Comparison of ENCODE assay signal across 17 cellular contexts in genomic region chr14:26415618-26416123, GRCh38.
DNase-seq lines count a peak whose midpoint lies in the region; ATAC-seq and TF ChIP-seq lines count a peak whose summit lies in the region.
"Had no signal": no experiment of that assay in that cellular context is flagged by ENCODE, and none has a peak within 500 bp of the region (broad histone marks: within the 10 kb centered on the region; RNA-seq: fewer than 3 reads in every experiment).

No MANE protein-coding gene starts in this region.

- no peaks in the 10 kb centered on the region for H3K9me3 ChIP-seq in body of pancreas
- H3K9me3 ChIP-seq in spleen = peaks cover 0 to 2% (median 0%) of the 10 kb centered on the region in 8 donors
- no peaks in the 10 kb centered on the region for H3K9me3 ChIP-seq in SJCRH30 (replicated peaks)

- WGBS in body of pancreas, 2 donors = 41% methylated on average over 7 of the region's 7 CpGs
- 72 to 84% (median 74%) methylated on average over 7 of the region's 7 CpGs for WGBS in spleen, 5 donors

- no peaks in the 10 kb centered on the region for H3K36me3 ChIP-seq in body of pancreas (replicated peaks in 1 of 2; ENCODE audit: insufficient read depth in 1 of 2, low read depth in 2 of 2)
- H3K36me3 ChIP-seq in spleen = no peaks in the 10 kb centered on the region
- H3K36me3 ChIP-seq in SJCRH30 = no peaks in the 10 kb centered on the region
- H3K36me3 ChIP-seq in brain microvascular endothelial cell (replicated peaks) = no peaks in the 10 kb centered on the region
- H3K36me3 ChIP-seq: WERI-Rb-1 had no signal

- H3K27ac ChIP-seq in C4-2B (peak overlapping the region; percentile 41; the same call in 1 of the 2 replicates), body of pancreas (no peak overlapping the region), spleen (no peak overlapping the region), SJCRH30 (no peak overlapping the region), brain microvascular endothelial cell (no peak overlapping the region)
- H3K27ac ChIP-seq: foreskin keratinocyte, WERI-Rb-1 had no signal

- peak; percentile 28 to 48 (median 40) for DNase-seq in body of pancreas
- DNase-seq in hippocampal formation (lab: John Stamatoyannopoulos, UW) = peak; percentile 14 to 34
- DNase-seq in putamen (ENCODE audit: low spot score) = peak; percentile 15
- DNase-seq in spleen = no peak
- DNase-seq in SJCRH30 = no peak
- DNase-seq in NCI-H226 = no peak
- no peak for DNase-seq in brain microvascular endothelial cell
- DNase-seq: ACHN; activated T-cell treated with anti-CD3 and anti-CD28 coated beads, Interleukin-2, amount 50 U/mL, for 72 hours; CD8-positive, alpha-beta T cell; foreskin keratinocyte; naive thymus-derived CD4-positive, alpha-beta T cell; NCI-H1436 treated with DMSO at 0.1 percent for 48 hours; stimulated activated naive CD8-positive, alpha-beta T cell treated with anti-CD3 and anti-CD28 coated beads, Interleukin-15, Interleukin-2, amounts not matched to agents 100 U/mL and 50 U/mL, for 24 hours; T-helper 1 cell; WERI-Rb-1 had no signal

- intact Hi-C loops in body of pancreas (cut with DNase I) (no loop called here), spleen (cut with DNase I; ENCODE audit: low total_unique reads) (no loop called here)

- in situ Hi-C loops in brain microvascular endothelial cell (cut with HindIII; ENCODE audit: low pct_ligation_motif_present, low sequenced_read_pairs) = no loop called here

- TF ChIP-seq POLR2A in body of pancreas (IDR thresholded peaks at IDR 0.05) = no peak
- TF ChIP-seq POLR2A in spleen (IDR thresholded peaks at IDR 0.05) = no peak

- H3K4me1 ChIP-seq in body of pancreas (no peaks in the 10 kb centered on the region), spleen (no peaks in the 10 kb centered on the region), SJCRH30 (no peaks in the 10 kb centered on the region)
- H3K4me1 ChIP-seq: foreskin keratinocyte had no signal

- H3K4me3 ChIP-seq in body of pancreas (no peak overlapping the region), spleen (no peak overlapping the region), SJCRH30 (no peak overlapping the region), brain microvascular endothelial cell (ENCODE audit: low read depth, low read length) (no peak overlapping the region)

- H3K27me3 ChIP-seq in body of pancreas (no peaks in the 10 kb centered on the region), spleen (replicated peaks in 1 of 7) (no peaks in the 10 kb centered on the region), SJCRH30 (no peaks in the 10 kb centered on the region), brain microvascular endothelial cell (replicated peaks) (no peaks in the 10 kb centered on the region)

- ATAC-seq in body of pancreas = peak; percentile 65
- ATAC-seq: activated T-cell treated with anti-CD3 and anti-CD28 coated beads, Interleukin-2, amount 50 U/mL, for 72 hours; CD8-positive, alpha-beta T cell; foreskin keratinocyte; naive thymus-derived CD4-positive, alpha-beta T cell; stimulated activated naive CD8-positive, alpha-beta T cell treated with anti-CD3 and anti-CD28 coated beads, Interleukin-15, Interleukin-2, amounts not matched to agents 100 U/mL and 50 U/mL, for 24 hours had no signal

- no peak for TF ChIP-seq CTCF in C4-2B (conservative IDR thresholded peaks at IDR 0.05)
- no peak for TF ChIP-seq CTCF in body of pancreas (IDR thresholded peaks at IDR 0.05)
- no peak for TF ChIP-seq CTCF in spleen (IDR thresholded peaks at IDR 0.05 in 8 of 11, conservative IDR thresholded peaks at IDR 0.05 in 3 of 11)
- TF ChIP-seq CTCF in brain microvascular endothelial cell (IDR thresholded peaks at IDR 0.05; ENCODE audit: low read depth, low read length, missing control alignments) = no peak

Comparison
In these comparisons a context has a peak if more than half of its experiments do, and no peak if none do; other contexts are left out.
1. DNase-seq: peak in body of pancreas (4 of 4), hippocampal formation (2 of 2) and putamen (single experiment); none in spleen (single experiment), SJCRH30 (0 of 2), NCI-H226 (single experiment) and brain microvascular endothelial cell (single experiment).